ENCODE assay signal across 8 cellular contexts in genomic region chr4:109298279-109299010, GRCh38. TPM values are rescaled to one million over a fixed set of nuclear protein-coding genes. Genes with fewer than 3 reads are reported as not detected.
A peak's percentile ranks its signal among the peaks of the same experiment; 100 is the strongest.
DNase-seq lines count a peak whose midpoint lies in the region; ATAC-seq and TF ChIP-seq lines count a peak whose summit lies in the region.

No MANE protein-coding gene starts in this region.

- H3K36me3 ChIP-seq in DND-41 (ENCODE audit: insufficient read depth, low read length) = no peaks in the 10 kb centered on the region

- in situ Hi-C loops in astrocyte of the spinal cord (cut with HindIII; ENCODE audit: low sequenced_read_pairs) = no loop called here

- H3K27me3 ChIP-seq in DND-41 (ENCODE audit: insufficient read depth, low read length, poor library complexity) = no peaks in the 10 kb centered on the region

- no peak for ATAC-seq in DND-41 (ENCODE audit: insufficient read depth, low read depth)
- peak; percentile 30 for ATAC-seq in HG02678 (IDR thresholded peaks at IDR 0.05; ENCODE audit: unreplicated experiment)
- no peak for ATAC-seq in GM18511 (IDR thresholded peaks at IDR 0.05; ENCODE audit: unreplicated experiment)

- no peak overlapping the region for H2AFZ ChIP-seq in DND-41 (ENCODE audit: low read depth, low read length)

- H3K4me3 ChIP-seq in DND-41 (ENCODE audit: low read depth in 1 of 2, low read length in 2 of 2) (no peak overlapping the region), astrocyte of the spinal cord (ENCODE audit: low read depth, low read length) (no peak overlapping the region)

- H3K4me2 ChIP-seq in DND-41 (ENCODE audit: insufficient read depth, low read length) = no peak overlapping the region

- no peaks in the 10 kb centered on the region for H3K9me3 ChIP-seq in DND-41 (ENCODE audit: insufficient read depth, low read length, severe bottlenecking)

- DNase-seq in DND-41 (no peak), astrocyte of the spinal cord (ENCODE audit: low read depth, low spot score) (peak; percentile 23), myocyte (ENCODE audit: low read depth) (peak; percentile 70), epidermal melanocyte (ENCODE audit: insufficient read length, low spot score) (no peak), T-helper 2 cell (no peak), activated T-cell treated with anti-CD3 and anti-CD28 coated beads for 4 hours (no peak)

- TF ChIP-seq CTCF in DND-41 (IDR thresholded peaks at IDR 0.05; ENCODE audit: borderline replicate concordance, extremely low read depth, low read length, poor library complexity, severe bottlenecking) (peak; percentile 63), astrocyte of the spinal cord (IDR thresholded peaks at IDR 0.05; ENCODE audit: low read depth, low read length) (peak; percentile 64)

- no peaks in the 10 kb centered on the region for H3K4me1 ChIP-seq in DND-41 (ENCODE audit: insufficient read depth, low read length)

- no peak overlapping the region for H3K27ac ChIP-seq in DND-41 (ENCODE audit: low read length)

- H3K9ac ChIP-seq in DND-41 (ENCODE audit: low read depth, low read length) = no peak overlapping the region

- no peaks in the 10 kb centered on the region for H3K79me2 ChIP-seq in DND-41 (ENCODE audit: insufficient read depth, low read length)

- no peaks in the 10 kb centered on the region for H4K20me1 ChIP-seq in DND-41 (ENCODE audit: insufficient read depth, low read length)

RNA-seq across cellular contexts. Expression of gene COL25A1, which starts 4.0 kb away (rescaled TPM):
- total RNA-seq in myocyte = 25.0 and 85.7 TPM in 2 replicates
- 3.3 TPM for polyA plus RNA-seq in myocyte (2012)

Comparison
In these comparisons a context has a peak if more than half of its experiments do, and no peak if none do; other contexts are left out.
1. DNase-seq: peak in astrocyte of the spinal cord (single experiment) and myocyte (single experiment); none in DND-41 (single experiment), epidermal melanocyte (single experiment), T-helper 2 cell (0 of 5) and activated T-cell treated with anti-CD3 and anti-CD28 coated beads for 4 hours (single experiment).